ENCODE assay signal across 9 cellular contexts in genomic region chr9:2800385-2801179, GRCh38. TPM values are rescaled to one million over a fixed set of nuclear protein-coding genes. Genes with fewer than 3 reads are reported as not detected.
DNase-seq lines count a peak whose midpoint lies in the region; ATAC-seq lines count a peak whose summit lies in the region.
"Had no signal": no experiment of that assay in that cellular context is flagged by ENCODE, and none has a peak within 500 bp of the region (broad histone marks: within the 10 kb centered on the region; RNA-seq: fewer than 3 reads in every experiment).

No MANE protein-coding gene starts in this region.

- H3K4me1 ChIP-seq in aorta (ENCODE audit: control insufficient read depth in 1 of 2, insufficient read depth in 2 of 2, low read length in 2 of 2) = peaks cover 0 to 2% of the 10 kb centered on the region in 2 donors

- peak overlapping the region in 1 of 2 donors; percentile 19 for H3K27ac ChIP-seq in aorta (ENCODE audit: low read depth in 1 of 2, low read length in 2 of 2)

- no peaks in the 10 kb centered on the region for H3K9me3 ChIP-seq in aorta (ENCODE audit: control insufficient read depth, low read length)

- H3K4me3 ChIP-seq in aorta (ENCODE audit: low read length in 2 of 2) = no peak overlapping the region

- no peaks in the 10 kb centered on the region for H3K27me3 ChIP-seq in aorta (ENCODE audit: control insufficient read depth in 1 of 2, insufficient read depth in 2 of 2, low read length in 1 of 2)

- DNase-seq in Right ventricle myocardium inferior (ENCODE audit: missing footprints) (no peak), cardiac septum (ENCODE audit: low spot score) (no peak), amniotic epithelial cell (ENCODE audit: low read depth) (peak; percentile 55), iPS-NIHi11 (ENCODE audit: low spot score) (peak; percentile 28), aorta (no peak), NCI-H510A (lab: John Stamatoyannopoulos, UW) (no peak)
- DNase-seq: NCI-H1092 treated with DMSO at 0.1 percent for 48 hours had no signal

- WGBS in aorta, 2 donors = 10% methylated on average over 6 of the region's 6 CpGs

- intact Hi-C loops in Right ventricle myocardium inferior (cut with DNase I) (loop anchor here (5.0 to 10.0 kb wide), 3 partner anchors 136 to 668 kb away; no protein-coding TSS in a partner anchor), cardiac septum (cut with DNase I) (loop anchor here (10.0 kb wide), 1 partner anchor 76 kb away; no protein-coding TSS in a partner anchor), aorta (cut with DNase I) (loop anchor here in 1 of 2 donors (10.0 kb wide), 1 partner anchor 786 kb away; the partner anchor contains the start of gene SMARCA2)

- peaks cover 4 to 11% of the 10 kb centered on the region in 2 donors for H3K36me3 ChIP-seq in aorta (ENCODE audit: control insufficient read depth in 1 of 2, insufficient read depth in 2 of 2, low read length in 1 of 2)

- ATAC-seq in Right ventricle myocardium inferior (peak; percentile 69), aorta (ENCODE audit: low FRiP score) (peak; percentile 15), HG03039 (IDR thresholded peaks at IDR 0.05; ENCODE audit: unreplicated experiment) (no peak), HG03095 (IDR thresholded peaks at IDR 0.05; ENCODE audit: unreplicated experiment) (no peak)

RNA-seq across cellular contexts. Expression of gene PUM3, which starts 43.3 kb away (rescaled TPM):
- total RNA-seq in Right ventricle myocardium inferior (15.3 TPM), cardiac septum (25.2 TPM), aorta (10 to 100 TPM; 45.2 to 48.1 TPM)
- polyA plus RNA-seq in aorta = 10 to 100 TPM; 21.7 to 35.0 TPM

Comparison
In these comparisons a context has a peak if more than half of its experiments do, and no peak if none do; other contexts are left out.
1. ATAC-seq: peak in Right ventricle myocardium inferior (single experiment) and aorta (single experiment); none in HG03039 (single experiment) and HG03095 (single experiment).
2. DNase-seq: peak in amniotic epithelial cell (single experiment) and iPS-NIHi11 (single experiment); none in Right ventricle myocardium inferior (single experiment), cardiac septum (single experiment), aorta (0 of 2) and NCI-H510A (single experiment).